5 cellular contexts compared by ENCODE assay signal in genomic region chr10:59790080-59790479, GRCh38. TPM values are rescaled to one million over a fixed set of nuclear protein-coding genes. Genes with fewer than 3 reads are reported as not detected.
"Had no signal": no experiment of that assay in that cellular context is flagged by ENCODE, and none has a peak within 500 bp of the region (broad histone marks: within the 10 kb centered on the region; RNA-seq: fewer than 3 reads in every experiment).

No MANE protein-coding gene starts in this region.

RNA-seq across cellular contexts. Expression of gene MRLN, which starts 36.8 kb away (rescaled TPM):
- total RNA-seq: H7, HepG2, HFFc6, HT1080 had no signal
- polyA plus RNA-seq: HepG2, IgD-negative memory B cell had no signal
